In the genomic region with DNA sequence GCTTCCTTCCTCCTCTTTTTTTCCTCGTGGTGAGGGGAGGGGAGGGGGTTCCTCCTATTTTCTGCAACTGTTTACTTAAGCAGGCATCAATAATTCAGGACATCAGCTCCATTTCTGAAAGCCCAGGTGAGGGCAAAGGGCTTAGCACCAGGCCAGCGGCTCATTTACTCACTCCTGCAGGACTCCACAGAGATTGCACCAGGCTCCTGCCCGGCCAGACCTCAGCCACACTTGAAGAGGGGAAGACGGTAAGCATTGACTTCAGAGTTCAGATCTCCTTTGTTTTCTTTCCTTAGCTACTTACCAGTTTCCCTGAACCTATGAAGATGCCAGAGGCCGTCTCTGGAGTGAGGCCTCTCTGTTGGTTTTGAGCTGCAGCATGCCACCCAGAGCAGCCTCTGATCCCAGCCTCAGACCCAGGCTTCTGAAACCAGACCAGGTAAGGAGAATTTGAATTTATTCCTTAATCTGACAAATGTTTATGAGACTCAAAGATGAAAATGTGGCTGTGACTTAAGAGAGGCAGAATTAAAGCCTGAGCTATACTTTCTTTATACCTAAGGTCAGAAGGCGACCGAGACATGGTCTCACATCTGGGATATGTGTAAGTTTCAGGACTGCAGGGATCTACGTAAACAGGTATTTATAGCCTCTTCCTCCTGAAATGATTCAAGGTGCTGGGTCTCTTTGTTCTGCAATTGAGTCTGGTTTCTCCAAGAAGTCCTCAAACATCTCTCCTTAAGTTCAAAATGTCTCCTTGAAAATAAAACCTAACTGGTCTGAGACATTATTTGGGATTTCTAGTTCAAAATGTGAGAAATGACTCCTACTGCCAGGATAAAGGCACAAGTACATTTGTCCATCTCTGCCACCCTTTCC, we compare ENCODE assay signal across 15 cellular contexts.
DNase-seq lines count a peak whose midpoint lies in the region; ATAC-seq, FAIRE-seq and TF ChIP-seq lines count a peak whose summit lies in the region.
"Had no signal": no experiment of that assay in that cellular context is flagged by ENCODE, and none has a peak within 500 bp of the region (broad histone marks: within the 10 kb centered on the region; RNA-seq: fewer than 3 reads in every experiment).

No MANE protein-coding gene starts in this region.

- TF ChIP-seq EP300 in K562 (IDR thresholded peaks at IDR 0.05; ENCODE audit: low read length), result no peak

- FAIRE-seq in K562 (lab: Jason Lieb, UNC), result no peak
- FAIRE-seq: H1 had no signal

- no TSS peak for BruUV-seq in K562 (replicated peaks; lab: Mats Ljungman, UMichigan)

- H3K9me3 ChIP-seq in K562 (replicated peaks; ENCODE audit: control insufficient read depth, insufficient read depth, low read depth, low read length), result no peaks in the 10 kb centered on the region

- ATAC-seq in K562 (peak; percentile 42; the same call in 2 of the 3 replicates), HG03097 (IDR thresholded peaks at IDR 0.05; ENCODE audit: low FRiP score, unreplicated experiment) (no peak), GM19035 (IDR thresholded peaks at IDR 0.05; ENCODE audit: unreplicated experiment) (no peak), GM19455 (IDR thresholded peaks at IDR 0.05; ENCODE audit: unreplicated experiment) (no peak)
- ATAC-seq: PC-3 had no signal

- H2AFZ ChIP-seq in K562 (ENCODE audit: low read depth, low read length), result peak overlapping the region; percentile 50; the same call in 1 of the 2 replicates

- 37% methylated on average over 8 of the region's 8 CpGs for WGBS in K562 (ENCODE audit: insufficient coverage, low coverage, missing lambda C conversion rate)

- H3K4me3 ChIP-seq in K562, result no peak overlapping the region

- no peak for TF ChIP-seq RAD21 in K562 (CRISPR knock-in tag; conservative IDR thresholded peaks at IDR 0.05 in 1 of 2, IDR thresholded peaks at IDR 0.05 in 1 of 2)

- no peak for TF ChIP-seq POLR2A in K562 (conservative IDR thresholded peaks at IDR 0.05)

- no peak overlapping the region for H3K4me2 ChIP-seq in K562 (ENCODE audit: insufficient read depth, low read length)

- peak; percentile 28 for DNase-seq in NCI-H748 (lab: John Stamatoyannopoulos, UW; ENCODE audit: unreplicated experiment)
- DNase-seq in NCI-H748 treated with DMSO at 0.1 percent for 48 hours (lab: John Stamatoyannopoulos, UW), result no peak
- peak; percentile 35 for DNase-seq in NCI-H146 (lab: John Stamatoyannopoulos, UW)
- no peak for DNase-seq in K562 (ENCODE audit: extremely low read depth in 1 of 4, low spot score in 3 of 4)
- DNase-seq in RWPE1 (ENCODE audit: low spot score), result no peak
- DNase-seq: DMS 273 treated with DMSO at 0.1 percent for 48 hours, EL, NCI-H187 treated with DMSO at 0.1 percent for 48 hours, NCI-H69, PC-3, RPMI8226 had no signal

- H3K9ac ChIP-seq in K562 (ENCODE audit: insufficient read depth in 1 of 2, low read depth in 2 of 2, low read length in 2 of 2), result no peak overlapping the region

- no peaks in the 10 kb centered on the region for H3K36me3 ChIP-seq in K562 (ENCODE audit: control insufficient read depth, insufficient read depth, low read length)

- intact Hi-C loops in K562 (cut with micrococcal nuclease), result no loop called here

- H4K20me1 ChIP-seq in K562 (replicated peaks; ENCODE audit: control insufficient read depth, insufficient read depth, low read length), result no peaks in the 10 kb centered on the region

- peaks cover 0 to 12% of the 10 kb centered on the region in 2 experiments; a peak in 3 of 5 replicates for H3K4me1 ChIP-seq in K562 (replicated peaks in 1 of 2; ENCODE audit: control insufficient read depth in 2 of 2, insufficient read depth in 2 of 2, low read length in 2 of 2)

- POLR2A ChIA-PET in K562 (lab: Yijun Ruan, JAX) (interaction anchor here (0.6 to 1.2 kb wide), 2 partner anchors 23 to 201 kb away, joined by 3 read pairs; no protein-coding TSS in a partner anchor), RWPE1 (lab: Yijun Ruan, JAX; ENCODE audit: low non-redundant PET) (no interaction called here)

- CTCF ChIA-PET in K562 (lab: Yijun Ruan, JAX; ENCODE audit: low intra/inter-chr PET ratio) (no interaction called here), RWPE1 (lab: Yijun Ruan, JAX) (interaction anchor here (0.6 kb wide), 3 partner anchors 18 to 709 kb away, joined by 3 to 4 read pairs (median 4); no protein-coding TSS in a partner anchor)

- H3K79me2 ChIP-seq in K562 (ENCODE audit: control insufficient read depth, insufficient read depth, low read length), result no peaks in the 10 kb centered on the region

- no peaks in the 10 kb centered on the region for H3K9me1 ChIP-seq in K562 (ENCODE audit: control insufficient read depth, insufficient read depth, low read length)

- H3K27ac ChIP-seq in K562 (ENCODE audit: extremely low read depth, low read depth, low read length) (no peak overlapping the region), RWPE1 (no peak overlapping the region)

- H3K27me3 ChIP-seq in K562 (ENCODE audit: control insufficient read depth in 2 of 2, insufficient read depth in 2 of 2, low read length in 2 of 2), result peaks cover 0 to 15% of the 10 kb centered on the region in 2 experiments; a peak in 1 of 5 replicates

- TF ChIP-seq CTCF in K562 (IDR thresholded peaks at IDR 0.05 in 2 of 3, conservative IDR thresholded peaks at IDR 0.05 in 1 of 3; ENCODE audit: insufficient read depth in 2 of 3, low read depth in 1 of 3, low read length in 3 of 3) (no peak), RWPE1 (conservative IDR thresholded peaks at IDR 0.05; ENCODE audit: low read depth) (no peak)

- in situ Hi-C loops in K562 (cut with MboI), result no loop called here

TF ChIP-seq in K562, 482 proteins besides CTCF, POLR2A, EP300 and RAD21:
- TF ChIP-seq NBN (IDR thresholded peaks at IDR 0.05; ENCODE audit: low read depth) (no peak), SETDB1 (IDR thresholded peaks at IDR 0.05; ENCODE audit: low read length) (no peak), KDM5B (IDR thresholded peaks at IDR 0.05; ENCODE audit: insufficient replicate concordance, low read depth, low read length) (no peak), TAF15 (IDR thresholded peaks at IDR 0.05; ENCODE audit: low read depth, low read length) (no peak), TRIM24 (IDR thresholded peaks at IDR 0.05) (no peak)
- TF ChIP-seq, protein P1, sequence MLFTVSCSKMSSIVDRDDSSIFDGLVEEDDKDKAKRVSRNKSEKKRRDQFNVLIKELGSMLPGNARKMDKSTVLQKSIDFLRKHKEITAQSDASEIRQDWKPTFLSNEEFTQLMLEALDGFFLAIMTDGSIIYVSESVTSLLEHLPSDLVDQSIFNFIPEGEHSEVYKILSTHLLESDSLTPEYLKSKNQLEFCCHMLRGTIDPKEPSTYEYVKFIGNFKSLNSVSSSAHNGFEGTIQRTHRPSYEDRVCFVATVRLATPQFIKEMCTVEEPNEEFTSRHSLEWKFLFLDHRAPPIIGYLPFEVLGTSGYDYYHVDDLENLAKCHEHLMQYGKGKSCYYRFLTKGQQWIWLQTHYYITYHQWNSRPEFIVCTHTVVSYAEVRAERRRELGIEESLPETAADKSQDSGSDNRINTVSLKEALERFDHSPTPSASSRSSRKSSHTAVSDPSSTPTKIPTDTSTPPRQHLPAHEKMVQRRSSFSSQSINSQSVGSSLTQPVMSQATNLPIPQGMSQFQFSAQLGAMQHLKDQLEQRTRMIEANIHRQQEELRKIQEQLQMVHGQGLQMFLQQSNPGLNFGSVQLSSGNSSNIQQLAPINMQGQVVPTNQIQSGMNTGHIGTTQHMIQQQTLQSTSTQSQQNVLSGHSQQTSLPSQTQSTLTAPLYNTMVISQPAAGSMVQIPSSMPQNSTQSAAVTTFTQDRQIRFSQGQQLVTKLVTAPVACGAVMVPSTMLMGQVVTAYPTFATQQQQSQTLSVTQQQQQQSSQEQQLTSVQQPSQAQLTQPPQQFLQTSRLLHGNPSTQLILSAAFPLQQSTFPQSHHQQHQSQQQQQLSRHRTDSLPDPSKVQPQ (CRISPR knock-in tag; IDR thresholded peaks at IDR 0.05; ENCODE audit: borderline replicate concordance), result no peak
- TF ChIP-seq, protein P2, sequence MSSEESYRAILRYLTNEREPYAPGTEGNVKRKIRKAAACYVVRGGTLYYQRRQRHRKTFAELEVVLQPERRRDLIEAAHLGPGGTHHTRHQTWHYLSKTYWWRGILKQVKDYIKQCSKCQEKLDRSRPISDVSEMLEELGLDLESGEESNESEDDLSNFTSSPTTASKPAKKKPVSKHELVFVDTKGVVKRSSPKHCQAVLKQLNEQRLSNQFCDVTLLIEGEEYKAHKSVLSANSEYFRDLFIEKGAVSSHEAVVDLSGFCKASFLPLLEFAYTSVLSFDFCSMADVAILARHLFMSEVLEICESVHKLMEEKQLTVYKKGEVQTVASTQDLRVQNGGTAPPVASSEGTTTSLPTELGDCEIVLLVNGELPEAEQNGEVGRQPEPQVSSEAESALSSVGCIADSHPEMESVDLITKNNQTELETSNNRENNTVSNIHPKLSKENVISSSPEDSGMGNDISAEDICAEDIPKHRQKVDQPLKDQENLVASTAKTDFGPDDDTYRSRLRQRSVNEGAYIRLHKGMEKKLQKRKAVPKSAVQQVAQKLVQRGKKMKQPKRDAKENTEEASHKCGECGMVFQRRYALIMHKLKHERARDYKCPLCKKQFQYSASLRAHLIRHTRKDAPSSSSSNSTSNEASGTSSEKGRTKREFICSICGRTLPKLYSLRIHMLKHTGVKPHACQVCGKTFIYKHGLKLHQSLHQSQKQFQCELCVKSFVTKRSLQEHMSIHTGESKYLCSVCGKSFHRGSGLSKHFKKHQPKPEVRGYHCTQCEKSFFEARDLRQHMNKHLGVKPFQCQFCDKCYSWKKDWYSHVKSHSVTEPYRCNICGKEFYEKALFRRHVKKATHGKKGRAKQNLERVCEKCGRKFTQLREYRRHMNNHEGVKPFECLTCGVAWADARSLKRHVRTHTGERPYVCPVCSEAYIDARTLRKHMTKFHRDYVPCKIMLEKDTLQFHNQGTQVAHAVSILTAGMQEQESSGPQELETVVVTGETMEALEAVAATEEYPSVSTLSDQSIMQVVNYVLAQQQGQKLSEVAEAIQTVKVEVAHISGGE (CRISPR knock-in tag; IDR thresholded peaks at IDR 0.05), result no peak

Comparison
In these comparisons a context has a peak if more than half of its experiments do, and no peak if none do; other contexts are left out.
1. DNase-seq: peak in NCI-H748 (single experiment) and NCI-H146 (single experiment); none in NCI-H748 treated with DMSO at 0.1 percent for 48 hours (single experiment), K562 (0 of 4) and RWPE1 (single experiment).